In genomic region chr3:8867646-8868045, GRCh38 we compare ENCODE assay signal across 25 cellular contexts.
A peak's percentile ranks its signal among the peaks of the same experiment; 100 is the strongest.
DNase-seq lines count a peak whose midpoint lies in the region; ATAC-seq, FAIRE-seq and TF ChIP-seq lines count a peak whose summit lies in the region.
"Had no signal": no experiment of that assay in that cellular context is flagged by ENCODE, and none has a peak within 500 bp of the region (broad histone marks: within the 10 kb centered on the region; RNA-seq: fewer than 3 reads in every experiment).

No MANE protein-coding gene starts in this region.

- no peaks in the 10 kb centered on the region; the same call in 1 of the 2 replicates for H3K9me3 Mint-ChIP-seq in HFFc6
- peaks cover 2% of the 10 kb centered on the region for H3K9me3 Mint-ChIP-seq in astrocyte (ENCODE audit: unreplicated experiment)
- no peaks in the 10 kb centered on the region for H3K9me3 Mint-ChIP-seq in osteocyte (ENCODE audit: unreplicated experiment)

- H3K4me3 Mint-ChIP-seq in HFFc6, result no peak overlapping the region
- H3K4me3 Mint-ChIP-seq in astrocyte (ENCODE audit: unreplicated experiment), result no peak overlapping the region
- H3K4me3 Mint-ChIP-seq in osteocyte (ENCODE audit: unreplicated experiment), result no peak overlapping the region
- H3K4me3 Mint-ChIP-seq: CD4-positive, alpha-beta memory T cell had no signal

- H3F3A ChIP-seq in Loucy (ENCODE audit: low read depth), result no peaks in the 10 kb centered on the region

- H3K36me3 ChIP-seq in Loucy (ENCODE audit: insufficient read depth, low read length), result no peaks in the 10 kb centered on the region
- no peaks in the 10 kb centered on the region for H3K36me3 ChIP-seq in astrocyte (ENCODE audit: insufficient read depth, low read length)
- H3K36me3 ChIP-seq: BE2C had no signal

- H3K27ac Mint-ChIP-seq in HFFc6 (peak overlapping the region; percentile 68), astrocyte (ENCODE audit: unreplicated experiment) (no peak overlapping the region), osteocyte (ENCODE audit: unreplicated experiment) (no peak overlapping the region)
- H3K27ac Mint-ChIP-seq: CD4-positive, alpha-beta memory T cell had no signal

- no peaks in the 10 kb centered on the region for H4K20me1 ChIP-seq in Loucy (ENCODE audit: insufficient read depth, low read length, poor library complexity, severe bottlenecking)
- no peaks in the 10 kb centered on the region for H4K20me1 ChIP-seq in astrocyte (ENCODE audit: insufficient read depth, low read length)

- H3K9ac ChIP-seq in Loucy (ENCODE audit: low read depth, low read length, poor library complexity, severe bottlenecking) (no peak overlapping the region), astrocyte (ENCODE audit: low read length) (no peak overlapping the region)

- peak; percentile 54 for DNase-seq in A172 (ENCODE audit: low spot score)
- no peak for DNase-seq in HFFc6
- DNase-seq in astrocyte (ENCODE audit: low read depth), result no peak
- no peak for DNase-seq in osteocyte (ENCODE audit: extremely low spot score, unreplicated experiment)
- no peak for DNase-seq in NCI-H1694 (lab: John Stamatoyannopoulos, UW)
- no peak for DNase-seq in ecto neural progenitor cell (ENCODE audit: low spot score)
- DNase-seq: ACHN; AML-193; BE2C; C1 segment of cervical spinal cord; Calu3; CD4-positive, alpha-beta memory T cell; COR-L47; DMS153; DND-41; GOT3; HCEC 1CT had no signal

- H3K4me2 ChIP-seq in Loucy (ENCODE audit: low read depth, low read length, poor library complexity, severe bottlenecking) (peak overlapping the region; percentile 7), astrocyte (ENCODE audit: low read length) (no peak overlapping the region)
- H3K4me2 ChIP-seq: A549 had no signal

- H3K4me3 ChIP-seq in Loucy (ENCODE audit: low read length, poor library complexity, severe bottlenecking), result no peak overlapping the region
- H3K4me3 ChIP-seq in astrocyte (ENCODE audit: insufficient read depth, low read depth, low read length), result no peak overlapping the region
- H3K4me3 ChIP-seq: A549 had no signal

- H3K4me1 Mint-ChIP-seq in HFFc6 (ENCODE audit: low read depth) (peaks cover 70% of the 10 kb centered on the region), astrocyte (ENCODE audit: low read depth, unreplicated experiment) (peaks cover 30% of the 10 kb centered on the region), osteocyte (ENCODE audit: unreplicated experiment) (peaks cover 23% of the 10 kb centered on the region)
- H3K4me1 Mint-ChIP-seq: CD4-positive, alpha-beta memory T cell had no signal

- H3K36me3 Mint-ChIP-seq in HFFc6 (ENCODE audit: low read depth) (peaks cover 45% of the 10 kb centered on the region), astrocyte (ENCODE audit: low read depth, unreplicated experiment) (peaks cover 3% of the 10 kb centered on the region), osteocyte (ENCODE audit: unreplicated experiment) (peaks cover 2% of the 10 kb centered on the region)

- H3K9me2 ChIP-seq in Loucy (replicated peaks; ENCODE audit: low read depth, low read length), result no peaks in the 10 kb centered on the region

- no peaks in the 10 kb centered on the region for H3K9me3 ChIP-seq in Loucy (ENCODE audit: insufficient read depth, low read depth, low read length)
- no peaks in the 10 kb centered on the region for H3K9me3 ChIP-seq in astrocyte (ENCODE audit: insufficient read depth, low read depth, low read length)
- H3K9me3 ChIP-seq: A549, BE2C had no signal

- no peak for TF ChIP-seq CTCF in HFFc6 (IDR thresholded peaks at IDR 0.05)
- TF ChIP-seq CTCF in Loucy (conservative IDR thresholded peaks at IDR 0.05; ENCODE audit: low read length), result no peak
- TF ChIP-seq CTCF in astrocyte (IDR thresholded peaks at IDR 0.05; ENCODE audit: insufficient read depth, low read depth, low read length), result no peak
- no peak for TF ChIP-seq CTCF in osteocyte (IDR thresholded peaks at IDR 0.05)

- H3K27me3 Mint-ChIP-seq in HFFc6 (ENCODE audit: insufficient read depth), result peaks cover 3% of the 10 kb centered on the region; the same call in 1 of the 2 replicates
- no peaks in the 10 kb centered on the region for H3K27me3 Mint-ChIP-seq in astrocyte (ENCODE audit: low read depth, unreplicated experiment)
- no peaks in the 10 kb centered on the region for H3K27me3 Mint-ChIP-seq in osteocyte (ENCODE audit: unreplicated experiment)
- H3K27me3 Mint-ChIP-seq: CD4-positive, alpha-beta memory T cell had no signal

- H2AFZ ChIP-seq in Loucy (ENCODE audit: low read length), result no peak overlapping the region
- H2AFZ ChIP-seq in astrocyte (ENCODE audit: low read depth, low read length), result no peak overlapping the region

- ATAC-seq in GM21723 (IDR thresholded peaks at IDR 0.05; ENCODE audit: unreplicated experiment), result no peak
- ATAC-seq: A549 had no signal

- H3K27ac ChIP-seq in astrocyte (ENCODE audit: low read depth, low read length), result peak overlapping the region; percentile 27
- H3K27ac ChIP-seq: 22Rv1 had no signal

- H3K4me1 ChIP-seq in Loucy (ENCODE audit: insufficient read depth, low read length, poor library complexity, severe bottlenecking), result peaks cover 8% of the 10 kb centered on the region
- peaks cover 18% of the 10 kb centered on the region for H3K4me1 ChIP-seq in astrocyte (ENCODE audit: insufficient read depth, low read length)
- H3K4me1 ChIP-seq: BE2C had no signal

- FAIRE-seq in astrocyte (lab: Jason Lieb, UNC), result no peak
- FAIRE-seq: A549, G401.6, GM12891, GM18507, H54 had no signal

- no peaks in the 10 kb centered on the region for H3K27me3 ChIP-seq in Loucy (ENCODE audit: insufficient read depth, low read length, poor library complexity, severe bottlenecking)
- H3K27me3 ChIP-seq in astrocyte (ENCODE audit: insufficient read depth, low read length), result no peaks in the 10 kb centered on the region
- H3K27me3 ChIP-seq: BE2C had no signal

- H3K79me2 ChIP-seq in Loucy (ENCODE audit: insufficient read depth, low read length) (no peaks in the 10 kb centered on the region), astrocyte (ENCODE audit: insufficient read depth, low read length) (no peaks in the 10 kb centered on the region)
